ENCODE assay signal across 1 cellular context in the genomic region with DNA sequence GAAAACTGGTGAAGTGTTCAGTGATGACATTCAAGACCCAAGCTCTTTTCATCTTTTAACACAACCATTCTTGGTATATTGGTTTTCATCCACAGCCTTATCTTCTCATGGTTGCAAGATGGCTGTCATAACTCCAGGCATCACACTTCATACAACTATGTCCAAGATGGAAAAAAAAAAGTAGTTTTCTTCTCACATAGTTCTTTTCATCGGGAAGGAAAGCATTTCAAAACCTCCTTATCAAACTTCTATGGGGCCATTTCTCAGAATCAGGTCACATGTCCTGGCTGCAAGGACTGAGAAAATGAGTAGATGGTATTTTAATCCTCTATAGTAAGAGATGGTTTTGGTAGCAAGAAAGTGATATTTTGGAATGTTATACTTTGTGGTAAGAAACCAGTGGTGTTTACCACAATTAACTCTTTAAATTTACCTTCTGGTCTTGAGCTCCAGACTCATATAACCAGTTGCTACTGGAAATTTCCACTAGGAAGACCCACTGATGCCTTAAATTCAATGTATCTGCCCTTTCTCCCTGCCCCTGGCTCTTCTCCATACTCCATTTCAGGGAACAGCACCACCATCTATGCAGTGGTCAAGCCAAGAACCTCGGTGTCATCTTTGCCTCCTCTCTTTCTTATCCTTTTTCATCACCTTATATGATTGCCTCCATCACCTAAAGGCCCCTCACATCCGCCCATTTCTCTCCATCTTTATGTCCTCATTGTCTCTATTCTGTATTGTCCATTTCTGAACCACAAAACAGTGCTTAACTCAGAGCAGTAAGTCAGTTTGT.
TF ChIP-seq lines count a peak whose summit lies in the region.

No MANE protein-coding gene starts in this region.

TF ChIP-seq in HEK293, 187 proteins besides CTCF, POLR2A, EP300 and RAD21 (continued from another document):
- TF ChIP-seq, protein P1, sequence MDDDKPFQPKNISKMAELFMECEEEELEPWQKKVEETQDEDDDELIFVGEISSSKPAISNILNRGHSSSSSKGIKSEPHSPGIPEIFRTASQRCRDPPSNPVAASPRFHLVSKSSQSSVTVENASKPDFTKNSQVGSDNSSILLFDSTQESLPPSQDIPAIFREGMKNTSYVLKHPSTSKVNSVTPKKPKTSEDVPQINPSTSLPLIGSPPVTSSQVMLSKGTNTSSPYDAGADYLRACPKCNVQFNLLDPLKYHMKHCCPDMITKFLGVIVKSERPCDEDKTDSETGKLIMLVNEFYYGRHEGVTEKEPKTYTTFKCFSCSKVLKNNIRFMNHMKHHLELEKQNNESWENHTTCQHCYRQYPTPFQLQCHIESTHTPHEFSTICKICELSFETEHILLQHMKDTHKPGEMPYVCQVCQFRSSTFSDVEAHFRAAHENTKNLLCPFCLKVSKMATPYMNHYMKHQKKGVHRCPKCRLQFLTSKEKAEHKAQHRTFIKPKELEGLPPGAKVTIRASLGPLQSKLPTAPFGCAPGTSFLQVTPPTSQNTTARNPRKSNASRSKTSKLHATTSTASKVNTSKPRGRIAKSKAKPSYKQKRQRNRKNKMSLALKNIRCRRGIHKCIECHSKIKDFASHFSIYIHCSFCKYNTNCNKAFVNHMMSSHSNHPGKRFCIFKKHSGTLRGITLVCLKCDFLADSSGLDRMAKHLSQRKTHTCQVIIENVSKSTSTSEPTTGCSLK (tag by site-specific recombination; IDR thresholded peaks at IDR 0.05), result no peak
